ENCODE assay signal across 8 cellular contexts in the genomic region with DNA sequence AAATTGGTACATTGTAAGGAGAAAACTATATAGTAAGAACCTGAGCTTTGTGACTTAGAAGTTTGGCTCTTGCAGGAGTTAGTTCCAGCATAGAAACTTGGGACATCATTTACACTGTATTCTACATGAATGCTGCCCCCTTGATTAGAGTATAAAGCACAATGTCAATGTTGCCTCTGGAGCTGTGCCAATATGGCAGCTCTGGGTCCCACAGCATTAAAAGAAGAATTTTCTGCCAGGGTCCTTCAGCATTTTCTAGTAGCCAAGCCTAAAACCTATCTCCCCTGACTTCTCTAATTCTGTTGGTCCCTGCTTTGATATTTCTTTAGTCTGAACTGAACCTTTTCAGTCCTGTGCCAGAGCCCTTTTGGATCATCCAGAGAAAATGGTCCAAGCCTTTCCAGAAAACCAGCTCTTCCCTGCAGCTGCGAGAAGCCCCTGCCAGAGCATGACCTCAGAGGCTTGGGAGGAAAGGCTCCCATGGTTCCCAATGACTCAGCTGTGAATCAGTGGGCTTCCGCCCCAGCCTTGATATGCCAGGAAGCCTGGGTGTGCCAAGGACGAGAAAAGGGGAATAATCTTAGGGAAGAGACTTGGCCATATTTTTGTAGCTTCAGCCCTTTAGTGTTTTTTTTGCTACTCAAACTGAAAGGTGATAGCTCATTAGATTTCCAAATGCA. TPM values are rescaled to one million over a fixed set of nuclear protein-coding genes. Genes with fewer than 3 reads are reported as not detected.
A peak's percentile ranks its signal among the peaks of the same experiment; 100 is the strongest.
DNase-seq lines count a peak whose midpoint lies in the region; ATAC-seq lines count a peak whose summit lies in the region.

No MANE protein-coding gene starts in this region.

- peak overlapping the region; percentile 30; the same call in 1 of the 2 replicates for H3K9ac ChIP-seq in GM23248
- peak overlapping the region; percentile 48 for H3K9ac ChIP-seq in skeletal muscle satellite cell (ENCODE audit: low read depth, low read length)

- no peaks in the 10 kb centered on the region for H3K79me2 ChIP-seq in GM23248 (ENCODE audit: insufficient read depth)

- H3F3A ChIP-seq in GM23248 (ENCODE audit: insufficient read depth): peaks cover 16% of the 10 kb centered on the region

- peak overlapping the region; percentile 77 for H3K27ac ChIP-seq in GM23248

- DNase-seq in GM23248 (peak; percentile 97), amniotic stem cell (lab: John Stamatoyannopoulos, UW) (peak; percentile 87), left cardiac atrium (peak; percentile 92), UCSD-AML1 (lab: John Stamatoyannopoulos, UW; ENCODE audit: unreplicated experiment) (no peak), NCI-H510A treated with DMSO at 0.1 percent for 48 hours (lab: John Stamatoyannopoulos, UW) (no peak)

- no peaks in the 10 kb centered on the region for H3K9me2 ChIP-seq in GM23248 (ENCODE audit: insufficient read depth)

- H3K4me1 ChIP-seq in GM23248 (ENCODE audit: insufficient read depth): peaks cover 19% of the 10 kb centered on the region
- H3K4me1 ChIP-seq in skeletal muscle satellite cell (ENCODE audit: control insufficient read depth, insufficient read depth, low read length): peaks cover 19% of the 10 kb centered on the region

- no peaks in the 10 kb centered on the region for H4K20me1 ChIP-seq in GM23248 (ENCODE audit: insufficient read depth)

- H3K4me3 ChIP-seq in GM23248: peak overlapping the region; percentile 38; the same call in 1 of the 2 replicates
- no peak overlapping the region for H3K4me3 ChIP-seq in skeletal muscle satellite cell (ENCODE audit: low read length)

- H3K9me3 ChIP-seq in GM23248 (ENCODE audit: low read depth): no peaks in the 10 kb centered on the region
- no peaks in the 10 kb centered on the region for H3K9me3 ChIP-seq in skeletal muscle satellite cell (replicated peaks; ENCODE audit: low read length)

- ATAC-seq in left cardiac atrium: peak; percentile 98 to 100
- ATAC-seq in GM18868 (IDR thresholded peaks at IDR 0.05; ENCODE audit: unreplicated experiment): no peak
- no peak for ATAC-seq in GM18511 (IDR thresholded peaks at IDR 0.05; ENCODE audit: unreplicated experiment)

- in situ Hi-C loops in GM23248 (cut with MboI): no loop called here

- peak overlapping the region; percentile 64 for H2AFZ ChIP-seq in GM23248

- 0 to 1% methylated on average over 3 of the region's 3 CpGs for whole genome bisulfite sequencing in GM23248 (ENCODE audit: low coverage in 1 of 2, low lambda C conversion rate in 2 of 2, missing lambda C conversion rate in 2 of 2), 2 experiments

- H3K4me2 ChIP-seq in GM23248 (ENCODE audit: unreplicated experiment) (peak overlapping the region; percentile 36), skeletal muscle satellite cell (ENCODE audit: low read length) (peak overlapping the region; percentile 59)

- intact Hi-C loops in left cardiac atrium (cut with DNase I): no loop called here

- H3K36me3 ChIP-seq in GM23248 (ENCODE audit: low read depth) (no peaks in the 10 kb centered on the region), skeletal muscle satellite cell (ENCODE audit: insufficient read depth, low read length) (no peaks in the 10 kb centered on the region)

- H3K27me3 ChIP-seq in GM23248 (replicated peaks; ENCODE audit: insufficient read depth) (no peaks in the 10 kb centered on the region), skeletal muscle satellite cell (ENCODE audit: control insufficient read depth, insufficient read depth, low read length) (no peaks in the 10 kb centered on the region)

RNA-seq across cellular contexts. Expression of gene PLEKHG7, which starts 43.2 kb away (rescaled TPM):
- total RNA-seq in GM23248 (2014; rRNA removed; shearing (Covaris generic)): not detected in 2 replicates
- polyA plus RNA-seq in GM23248 (2016; fragmentation: Nextera tagmentation; extraction: Ambion mirVana): not detected in 2 replicates
- not detected for total RNA-seq in left cardiac atrium
- total RNA-seq in skeletal muscle satellite cell (2012; rRNA removed): 0.22 TPM in 1 of 2 replicates, not detected in the other

Comparison
In these comparisons a context has a peak if more than half of its experiments do, and no peak if none do; other contexts are left out.
1. DNase-seq: peak in GM23248 (single experiment), amniotic stem cell (single experiment) and left cardiac atrium (single experiment); none in UCSD-AML1 (single experiment) and NCI-H510A treated with DMSO at 0.1 percent for 48 hours (single experiment).
2. ATAC-seq: peak in left cardiac atrium (2 of 2); none in GM18868 (single experiment) and GM18511 (single experiment).